18 cellular contexts compared by ENCODE assay signal in the genomic region with DNA sequence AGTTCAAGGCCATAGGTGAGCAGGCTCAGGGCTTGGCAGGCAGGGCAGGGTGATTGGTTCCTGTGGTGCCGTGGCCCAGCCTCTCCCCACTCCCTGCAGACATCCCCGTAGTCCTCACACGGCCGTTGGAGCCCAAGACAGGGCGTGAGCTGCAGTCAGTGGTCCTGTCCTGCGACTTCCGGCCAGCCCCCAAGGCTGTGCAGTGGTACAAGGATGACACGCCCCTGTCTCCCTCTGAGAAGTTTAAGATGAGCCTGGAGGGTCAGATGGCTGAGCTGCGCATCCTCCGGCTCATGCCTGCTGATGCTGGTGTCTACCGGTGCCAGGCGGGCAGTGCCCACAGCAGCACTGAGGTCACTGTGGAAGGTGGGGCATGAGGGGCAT.
"Had no signal": no experiment of that assay in that cellular context is flagged by ENCODE, and none has a peak within 500 bp of the region (broad histone marks: within the 10 kb centered on the region; RNA-seq: fewer than 3 reads in every experiment).

No MANE protein-coding gene starts in this region.

- H3K4me3 ChIP-seq: gastrocnemius medialis, heart left ventricle, skin epidermis, upper lobe of left lung had no signal

- H3K9me3 Mint-ChIP-seq: activated T-helper 1 cell treated with anti-CD3 and anti-CD28 coated beads, Interleukin-12 subunit alpha, Interleukin-12 subunit beta, Interleukin-2, Interleukin-4 antibody, amounts not matched to agents 30 ng/mL and 10 ng/mL and 1 ng/mL, durations not matched to agents 14 hours and 24 hours and 36 hours; endodermal cell; memory B cell; natural killer cell; T-helper 1 cell treated with Interleukin-12 subunit alpha and Interleukin-12 subunit beta and Interleukin-4 antibody, amounts not matched to agents 30 μg/mL and 1 μg/mL, for 36 hours had no signal

- H3K27me3 ChIP-seq: gastrocnemius medialis, heart left ventricle, upper lobe of left lung had no signal

- H3K27ac Mint-ChIP-seq: activated CD8-positive, alpha-beta T cell treated with anti-CD3 and anti-CD28 coated beads, Interleukin-2, amount 10 ng/mL, durations not matched to agents 7 days and 5 days; activated T-helper 1 cell treated with anti-CD3 and anti-CD28 coated beads, Interleukin-12 subunit alpha, Interleukin-12 subunit beta, Interleukin-2, Interleukin-4 antibody, amounts not matched to agents 30 ng/mL and 10 ng/mL and 1 ng/mL, durations not matched to agents 14 hours and 24 hours and 36 hours; endodermal cell; memory B cell; natural killer cell; progenitor cell of endocrine pancreas; T-helper 1 cell treated with Interleukin-12 subunit alpha and Interleukin-12 subunit beta and Interleukin-4 antibody, amounts not matched to agents 30 μg/mL and 1 μg/mL, for 36 hours had no signal

- H3K4me3 Mint-ChIP-seq: activated CD8-positive, alpha-beta T cell treated with anti-CD3 and anti-CD28 coated beads, Interleukin-2, amount 10 ng/mL, durations not matched to agents 7 days and 5 days; activated T-helper 1 cell treated with anti-CD3 and anti-CD28 coated beads, Interleukin-12 subunit alpha, Interleukin-12 subunit beta, Interleukin-2, Interleukin-4 antibody, amounts not matched to agents 30 ng/mL and 10 ng/mL and 1 ng/mL, durations not matched to agents 14 hours and 24 hours and 36 hours; endodermal cell; memory B cell; natural killer cell; T-helper 1 cell treated with Interleukin-12 subunit alpha and Interleukin-12 subunit beta and Interleukin-4 antibody, amounts not matched to agents 30 μg/mL and 1 μg/mL, for 36 hours had no signal

- H3K27me3 Mint-ChIP-seq: memory B cell, progenitor cell of endocrine pancreas had no signal

- ATAC-seq: activated CD8-positive, alpha-beta T cell treated with anti-CD3 and anti-CD28 coated beads, Interleukin-2, amount 10 ng/mL, durations not matched to agents 7 days and 5 days; gastrocnemius medialis; heart left ventricle; left colon; natural killer cell; right cardiac atrium; stimulated activated naive CD8-positive, alpha-beta T cell treated with anti-CD3 and anti-CD28 coated beads, Interleukin-15, Interleukin-2, amounts not matched to agents 100 U/mL and 50 U/mL, for 24 hours had no signal

- H3K4me1 Mint-ChIP-seq: endodermal cell had no signal

- H3K27ac ChIP-seq: heart left ventricle, skin epidermis, upper lobe of left lung had no signal

- DNase-seq: activated CD4-positive, alpha-beta T cell treated with anti-CD3 and anti-CD28 coated beads for 48 hours; activated CD8-positive, alpha-beta T cell treated with anti-CD3 and anti-CD28 coated beads, Interleukin-2, amount 10 ng/mL, durations not matched to agents 7 days and 5 days; activated naive CD4-positive, alpha-beta T cell; dermis blood vessel endothelial cell; occipital lobe; stimulated activated naive CD8-positive, alpha-beta T cell treated with anti-CD3 and anti-CD28 coated beads, Interleukin-15, Interleukin-2, amounts not matched to agents 100 U/mL and 50 U/mL, for 24 hours had no signal

- H3K36me3 Mint-ChIP-seq: natural killer cell had no signal

- H3K9me3 ChIP-seq: gastrocnemius medialis, heart left ventricle, upper lobe of left lung had no signal
